8 cellular contexts compared by ENCODE assay signal in the genomic region with DNA sequence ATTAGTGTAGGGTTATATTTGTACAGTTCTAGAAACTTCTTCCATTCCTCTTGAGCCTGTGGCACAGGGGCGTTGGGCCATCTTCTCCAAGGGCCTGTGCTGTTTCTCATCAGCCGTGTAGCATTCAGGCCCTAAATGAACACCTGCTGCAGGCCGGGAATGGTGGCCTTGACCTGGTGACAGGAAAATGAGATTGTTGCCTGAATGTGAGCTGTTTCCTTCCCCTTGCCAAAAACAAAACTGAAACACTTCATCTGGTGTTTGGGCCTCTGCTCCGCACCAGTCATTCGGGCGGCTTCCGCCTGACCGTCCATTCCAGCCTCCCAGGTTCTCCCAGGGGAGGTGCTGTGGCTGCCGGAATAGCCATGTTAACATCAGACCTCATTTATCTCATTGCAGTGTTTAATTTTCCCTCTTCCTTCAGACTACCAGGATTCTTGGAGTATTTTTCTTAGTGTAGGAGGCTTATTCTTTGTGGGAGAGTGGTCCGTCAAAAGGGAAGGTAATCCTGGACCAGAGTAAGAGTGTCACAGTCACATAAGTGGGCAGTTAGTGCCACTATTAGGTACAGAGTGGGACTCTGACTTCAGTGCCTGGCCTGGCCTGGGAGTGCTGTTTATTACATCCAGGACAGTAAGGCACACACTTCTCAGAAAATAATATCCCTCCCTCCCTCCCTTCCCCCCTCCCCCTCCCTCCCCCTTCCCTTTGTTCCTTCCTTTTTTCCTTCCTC.
A peak's percentile ranks its signal among the peaks of the same experiment; 100 is the strongest.
DNase-seq lines count a peak whose midpoint lies in the region; ATAC-seq and TF ChIP-seq lines count a peak whose summit lies in the region.

No MANE protein-coding gene starts in this region.

- no peak overlapping the region for H3K4me2 ChIP-seq in mesendoderm (ENCODE audit: low read length)

- no peaks in the 10 kb centered on the region for H3K9me3 Mint-ChIP-seq in CD4-positive, CD25-positive, alpha-beta regulatory T cell
- no peaks in the 10 kb centered on the region for H3K9me3 Mint-ChIP-seq in endodermal cell

- H3K36me3 Mint-ChIP-seq in CD4-positive, CD25-positive, alpha-beta regulatory T cell, result peaks cover 25% of the 10 kb centered on the region
- H3K36me3 Mint-ChIP-seq in endodermal cell (ENCODE audit: low read depth), result peaks cover 18% of the 10 kb centered on the region

- H3K4ac ChIP-seq in mesendoderm (ENCODE audit: low read depth, low read length), result no peak overlapping the region

- no peak for ATAC-seq in CD4-positive, CD25-positive, alpha-beta regulatory T cell (ENCODE audit: low read depth in 2 of 2)
- ATAC-seq in HG03521 (IDR thresholded peaks at IDR 0.05; ENCODE audit: unreplicated experiment), result peak; percentile 71

- no peak overlapping the region for H3K4me3 Mint-ChIP-seq in CD4-positive, CD25-positive, alpha-beta regulatory T cell
- no peak overlapping the region for H3K4me3 Mint-ChIP-seq in endodermal cell

- no peak overlapping the region for H3K27ac ChIP-seq in CD4-positive, CD25-positive, alpha-beta regulatory T cell (ENCODE audit: insufficient read depth, low read length, poor library complexity, severe bottlenecking)
- H3K27ac ChIP-seq in layer of hippocampus (ENCODE audit: low read depth, low read length) (peak overlapping the region; percentile 38), endodermal cell (ENCODE audit: low read depth, low read length) (no peak overlapping the region), mesendoderm (ENCODE audit: low read depth, low read length) (no peak overlapping the region)

- H3K4me3 ChIP-seq in CD4-positive, CD25-positive, alpha-beta regulatory T cell (ENCODE audit: low read depth, low read length), result no peak overlapping the region
- H3K4me3 ChIP-seq in endodermal cell (ENCODE audit: low read length), result no peak overlapping the region
- no peak overlapping the region for H3K4me3 ChIP-seq in mesendoderm (ENCODE audit: low read length)

- DNase-seq in CD4-positive, CD25-positive, alpha-beta regulatory T cell, result no peak
- DNase-seq in GM20000 (ENCODE audit: low spot score) (peak; percentile 71), endodermal cell (no peak), anterior cingulate cortex (lab: John Stamatoyannopoulos, UW) (no peak), mesendoderm (no peak)
- no peak for DNase-seq in stimulated activated naive CD4-positive, alpha-beta T cell (lab: John Stamatoyannopoulos, UW)

- no peaks in the 10 kb centered on the region for H3K79me1 ChIP-seq in mesendoderm (ENCODE audit: low read length)

- H2BK120ac ChIP-seq in mesendoderm (ENCODE audit: low read depth, low read length), result no peak overlapping the region

- TF ChIP-seq CTCF in GM20000 (IDR thresholded peaks at IDR 0.05; ENCODE audit: extremely low read depth, missing control alignments), result no peak
- TF ChIP-seq CTCF in endodermal cell (conservative IDR thresholded peaks at IDR 0.05), result no peak

- no peaks in the 10 kb centered on the region for H3K9me3 ChIP-seq in CD4-positive, CD25-positive, alpha-beta regulatory T cell (ENCODE audit: control insufficient read depth in 2 of 2, low read length in 2 of 2)
- H3K9me3 ChIP-seq in endodermal cell (ENCODE audit: control insufficient read depth, low read length), result no peaks in the 10 kb centered on the region

- H3K4me1 ChIP-seq in CD4-positive, CD25-positive, alpha-beta regulatory T cell (ENCODE audit: control insufficient read depth, insufficient read depth, low read length, poor library complexity, severe bottlenecking), result no peaks in the 10 kb centered on the region
- no peaks in the 10 kb centered on the region for H3K4me1 ChIP-seq in endodermal cell (ENCODE audit: control insufficient read depth, insufficient read depth, low read length)
- no peaks in the 10 kb centered on the region for H3K4me1 ChIP-seq in mesendoderm (ENCODE audit: control insufficient read depth, low read depth, low read length)

- H3K4me1 Mint-ChIP-seq in CD4-positive, CD25-positive, alpha-beta regulatory T cell, result peaks cover 0 to 10% (median 5%) of the 10 kb centered on the region in 4 donors
- no peaks in the 10 kb centered on the region for H3K4me1 Mint-ChIP-seq in endodermal cell

- H3K9ac ChIP-seq in endodermal cell (ENCODE audit: extremely low read depth, low read length, poor library complexity, severe bottlenecking), result no peak overlapping the region
- no peak overlapping the region for H3K9ac ChIP-seq in mesendoderm (ENCODE audit: low read length)

- H3K56ac ChIP-seq in mesendoderm (ENCODE audit: low read length), result no peak overlapping the region

- no peak overlapping the region for H4K5ac ChIP-seq in mesendoderm (ENCODE audit: low read length)

- H2BK5ac ChIP-seq in mesendoderm (ENCODE audit: low read length), result no peak overlapping the region

- H3K18ac ChIP-seq in mesendoderm (ENCODE audit: low read length), result no peak overlapping the region

- no peak overlapping the region for H2AK5ac ChIP-seq in mesendoderm (ENCODE audit: low read length)

- H3K27me3 ChIP-seq in CD4-positive, CD25-positive, alpha-beta regulatory T cell (ENCODE audit: control insufficient read depth, insufficient read depth, low read length), result no peaks in the 10 kb centered on the region
- H3K27me3 ChIP-seq in layer of hippocampus (ENCODE audit: control insufficient read depth, insufficient read depth, low read length) (no peaks in the 10 kb centered on the region), endodermal cell (ENCODE audit: control insufficient read depth, insufficient read depth, low read length, poor library complexity, severe bottlenecking) (no peaks in the 10 kb centered on the region), mesendoderm (ENCODE audit: insufficient read depth, low read length, poor library complexity) (no peaks in the 10 kb centered on the region)

- no peak overlapping the region for H3K23ac ChIP-seq in mesendoderm (ENCODE audit: low read length)

- peaks cover 34% of the 10 kb centered on the region for H3K36me3 ChIP-seq in CD4-positive, CD25-positive, alpha-beta regulatory T cell (ENCODE audit: control insufficient read depth, insufficient read depth, low read length)
- no peaks in the 10 kb centered on the region for H3K36me3 ChIP-seq in endodermal cell (ENCODE audit: control insufficient read depth, insufficient read depth, low read length)
- no peaks in the 10 kb centered on the region for H3K36me3 ChIP-seq in mesendoderm (ENCODE audit: control insufficient read depth, insufficient read depth, low read length)

- H3K79me2 ChIP-seq in mesendoderm (ENCODE audit: control insufficient read depth, insufficient read depth, low read length), result no peaks in the 10 kb centered on the region

- H2BK15ac ChIP-seq in mesendoderm (replicated peaks; ENCODE audit: low read depth), result no peak overlapping the region

- WGBS in endodermal cell (ENCODE audit: insufficient coverage in 1 of 2, insufficient read length in 1 of 2), 2 experiments, result 95 to 98% methylated on average over 8 to 10 of the region's 10 CpGs
- no CpG with 5 or more reads among the region's 10 CpGs for WGBS in mesendoderm (ENCODE audit: extremely low coverage, insufficient coverage, low lambda C conversion rate)

- H4K8ac ChIP-seq in mesendoderm (ENCODE audit: low read depth, low read length), result no peak overlapping the region

- H3K27me3 Mint-ChIP-seq in CD4-positive, CD25-positive, alpha-beta regulatory T cell, result no peaks in the 10 kb centered on the region
- no peaks in the 10 kb centered on the region for H3K27me3 Mint-ChIP-seq in endodermal cell (ENCODE audit: insufficient read depth)

- peak overlapping the region; percentile 55 to 88 (median 83) for H3K27ac Mint-ChIP-seq in CD4-positive, CD25-positive, alpha-beta regulatory T cell
- no peak overlapping the region for H3K27ac Mint-ChIP-seq in endodermal cell
